Comparison of ENCODE assay signal across 16 cellular contexts in genomic region chr7:130152270-130153141, GRCh38. TPM values are rescaled to one million over a fixed set of nuclear protein-coding genes. Genes with fewer than 3 reads are reported as not detected.
A peak's percentile ranks its signal among the peaks of the same experiment; 100 is the strongest.
DNase-seq lines count a peak whose midpoint lies in the region; ATAC-seq and TF ChIP-seq lines count a peak whose summit lies in the region.
"Had no signal": no experiment of that assay in that cellular context is flagged by ENCODE, and none has a peak within 500 bp of the region (broad histone marks: within the 10 kb centered on the region; RNA-seq: fewer than 3 reads in every experiment).

No MANE protein-coding gene starts in this region.

- H3K27me3 Mint-ChIP-seq in CD4-positive, alpha-beta T cell = no peaks in the 10 kb centered on the region
- H3K27me3 Mint-ChIP-seq in central memory CD8-positive, alpha-beta T cell = no peaks in the 10 kb centered on the region
- peaks cover 0 to 23% (median 1%) of the 10 kb centered on the region in 5 donors for H3K27me3 Mint-ChIP-seq in naive thymus-derived CD8-positive, alpha-beta T cell

- POLR2A ChIA-PET in CD4-positive, alpha-beta T cell (lab: Charles Lee) = interaction anchor here (1.1 kb wide), 1 partner anchor 11 kb away, joined by 4 read pairs; no protein-coding TSS in a partner anchor
- POLR2A ChIA-PET in naive thymus-derived CD8-positive, alpha-beta T cell (lab: Charles Lee) = no interaction called here

- peak; percentile 18 for ATAC-seq in CD4-positive, alpha-beta T cell (ENCODE audit: poor library complexity)
- peak; percentile 37 for ATAC-seq in central memory CD8-positive, alpha-beta T cell (replicated peaks; ENCODE audit: extremely low read depth, poor library complexity, severe bottlenecking)
- ATAC-seq in naive thymus-derived CD8-positive, alpha-beta T cell = peak; percentile 15 to 17

- no peaks in the 10 kb centered on the region for H3K36me3 ChIP-seq in H7 (replicated peaks; ENCODE audit: control insufficient read depth, insufficient read depth, low read length)
- H3K36me3 ChIP-seq: thyroid gland had no signal

- no peaks in the 10 kb centered on the region for H3K9me3 Mint-ChIP-seq in CD4-positive, alpha-beta T cell
- H3K9me3 Mint-ChIP-seq in central memory CD8-positive, alpha-beta T cell = no peaks in the 10 kb centered on the region
- peaks cover 0 to 18% (median 4%) of the 10 kb centered on the region in 9 donors for H3K9me3 Mint-ChIP-seq in naive thymus-derived CD8-positive, alpha-beta T cell

- intact Hi-C loops in CD4-positive, alpha-beta T cell (cut with DNase I, micrococcal nuclease) = no loop called here

- no peaks in the 10 kb centered on the region for H3K4me1 Mint-ChIP-seq in CD4-positive, alpha-beta T cell (ENCODE audit: low read depth)
- H3K4me1 Mint-ChIP-seq in central memory CD8-positive, alpha-beta T cell = no peaks in the 10 kb centered on the region
- peaks cover 0 to 16% (median 0%) of the 10 kb centered on the region in 4 donors for H3K4me1 Mint-ChIP-seq in naive thymus-derived CD8-positive, alpha-beta T cell

- TF ChIP-seq CTCF in CD4-positive, alpha-beta T cell (IDR thresholded peaks at IDR 0.05) = no peak
- no peak for TF ChIP-seq CTCF in coronary artery (IDR thresholded peaks at IDR 0.05)

- H3K9me3 ChIP-seq in CD4-positive, alpha-beta T cell (ENCODE audit: control insufficient read depth, low read length) = peaks cover 8% of the 10 kb centered on the region
- H3K9me3 ChIP-seq: Caco-2, thyroid gland had no signal

- H3K4me3 ChIP-seq in H7 (ENCODE audit: insufficient read depth, low read depth, low read length) (no peak overlapping the region), coronary artery (no peak overlapping the region)
- H3K4me3 ChIP-seq: thyroid gland had no signal

- no peak overlapping the region for H3K27ac Mint-ChIP-seq in CD4-positive, alpha-beta T cell
- no peak overlapping the region for H3K27ac Mint-ChIP-seq in central memory CD8-positive, alpha-beta T cell (ENCODE audit: low read depth)
- H3K27ac Mint-ChIP-seq in naive thymus-derived CD8-positive, alpha-beta T cell = no peak overlapping the region

- H3K27ac ChIP-seq in CD4-positive, alpha-beta T cell (ENCODE audit: low read depth, low read length) = no peak overlapping the region
- no peak overlapping the region for H3K27ac ChIP-seq in coronary artery

- H3K4me3 Mint-ChIP-seq in CD4-positive, alpha-beta T cell = no peak overlapping the region
- no peak overlapping the region for H3K4me3 Mint-ChIP-seq in central memory CD8-positive, alpha-beta T cell
- H3K4me3 Mint-ChIP-seq in naive thymus-derived CD8-positive, alpha-beta T cell = no peak overlapping the region

- DNase-seq in CD4-positive, alpha-beta T cell = no peak
- DNase-seq in H7 (peak; percentile 51), NOMO-1 treated with dmso at 0.1 percent for 144 hours (lab: John Stamatoyannopoulos, UW; ENCODE audit: unreplicated experiment) (no peak), Kasumi-1 (lab: John Stamatoyannopoulos, UW) (no peak), middle frontal gyrus (ENCODE audit: extremely low spot score, low spot score) (no peak), coronary artery (ENCODE audit: low spot score) (no peak)
- DNase-seq in central memory CD8-positive, alpha-beta T cell (ENCODE audit: low spot score in 2 of 2) = peak in 1 of 2 donors; percentile 26
- DNase-seq in naive thymus-derived CD8-positive, alpha-beta T cell = peak in 4 of 10 donors; percentile 17 to 31 (median 20)
- DNase-seq: activated CD4-positive, CD25-positive, alpha-beta regulatory T cell; activated gamma-delta T cell; Caco-2; NCI-H345; thyroid gland had no signal

- H3K27me3 ChIP-seq in CD4-positive, alpha-beta T cell (ENCODE audit: control insufficient read depth, insufficient read depth, low read length) = no peaks in the 10 kb centered on the region
- H3K27me3 ChIP-seq in H7 (ENCODE audit: control insufficient read depth, insufficient read depth, low read length) = no peaks in the 10 kb centered on the region
- H3K27me3 ChIP-seq: thyroid gland had no signal

- CTCF ChIA-PET in CD4-positive, alpha-beta T cell (lab: Charles Lee) = no interaction called here

- H3K36me3 Mint-ChIP-seq in CD4-positive, alpha-beta T cell (ENCODE audit: low read depth) = no peaks in the 10 kb centered on the region
- H3K36me3 Mint-ChIP-seq in central memory CD8-positive, alpha-beta T cell (ENCODE audit: insufficient read depth) = peaks cover 10% of the 10 kb centered on the region
- H3K36me3 Mint-ChIP-seq in naive thymus-derived CD8-positive, alpha-beta T cell = peaks cover under 1 to 6% (median 3%) of the 10 kb centered on the region in 3 donors

RNA-seq across cellular contexts. Expression of gene TMEM209, which starts 52.7 kb away (rescaled TPM):
- total RNA-seq in CD4-positive, alpha-beta T cell = 10 to 100 TPM; 18.3 to 18.8 TPM
- total RNA-seq in H7 (2014; rRNA removed; shearing (Covaris generic)) = 25.1 and 25.5 TPM in 2 replicates
- total RNA-seq in naive thymus-derived CD8-positive, alpha-beta T cell = 10 to 100 TPM; 36.9 to 37.6 TPM
- polyA plus RNA-seq in naive thymus-derived CD8-positive, alpha-beta T cell = 10 to 100 TPM; 40.8 to 44.3 (median 43.2) TPM

RNA-seq across cellular contexts. Expression of gene SSMEM1, which starts 55.2 kb away (rescaled TPM):
- not detected for total RNA-seq in CD4-positive, alpha-beta T cell
- not detected in 2 replicates for total RNA-seq in H7 (2014; rRNA removed; shearing (Covaris generic))
- not detected for total RNA-seq in naive thymus-derived CD8-positive, alpha-beta T cell
- polyA plus RNA-seq in naive thymus-derived CD8-positive, alpha-beta T cell = not detected
- total RNA-seq: Caco-2, chondrocyte, fibroblast of lung, right cardiac atrium, thyroid gland had no signal
- polyA plus RNA-seq: fibroblast of lung, right cardiac atrium had no signal
